Comparison of ENCODE assay signal across 8 cellular contexts in the genomic region with DNA sequence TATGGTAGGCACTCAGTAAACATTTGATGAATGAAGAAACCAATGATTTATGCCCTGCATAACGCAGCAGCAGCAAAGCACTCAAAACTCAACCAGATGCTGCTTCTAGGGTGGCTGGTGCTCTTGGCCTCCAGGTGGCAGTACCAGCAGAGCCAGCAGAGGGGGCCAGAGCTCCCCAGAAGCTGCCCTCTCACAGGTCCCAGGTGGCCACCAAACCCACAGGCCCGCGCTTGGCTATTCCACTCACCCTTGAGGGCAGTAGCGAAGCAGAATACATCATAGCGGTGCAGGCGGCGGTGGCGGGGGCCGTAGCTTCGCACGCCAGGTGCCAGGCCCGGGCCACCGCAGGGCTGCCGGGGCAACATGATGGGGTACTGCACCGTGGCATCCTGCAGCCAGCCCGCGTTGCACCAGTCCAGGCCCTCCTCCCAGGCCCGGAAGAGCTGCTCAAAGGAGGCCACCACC. TPM values are rescaled to one million over a fixed set of nuclear protein-coding genes. Genes with fewer than 3 reads are reported as not detected.
DNase-seq lines count a peak whose midpoint lies in the region; ATAC-seq and TF ChIP-seq lines count a peak whose summit lies in the region.

No MANE protein-coding gene starts in this region.

- DNase-seq in NCI-H2081 (lab: John Stamatoyannopoulos, UW): peak; percentile 21 to 48
- no peak for DNase-seq in NCI-H2081 treated with DMSO at 0.1 percent for 48 hours (lab: John Stamatoyannopoulos, UW)
- peak; percentile 85 for DNase-seq in HEK293T (ENCODE audit: extremely low spot score)
- DNase-seq in NT2/D1 (ENCODE audit: low read depth, low spot score): peak; percentile 49
- peak; percentile 53 for DNase-seq in activated naive CD4-positive, alpha-beta T cell treated with anti-CD3 and anti-CD28 coated beads for 36 hours
- DNase-seq in right atrium auricular region (ENCODE audit: low spot score): no peak
- no peak for DNase-seq in sigmoid colon

- TF ChIP-seq CTCF in right atrium auricular region (IDR thresholded peaks at IDR 0.05) (peak; percentile 25 to 72), sigmoid colon (IDR thresholded peaks at IDR 0.05) (peak in 1 of 4 experiments; percentile 45)

- H3K27ac ChIP-seq in right atrium auricular region (no peak overlapping the region), sigmoid colon (no peak overlapping the region)

- H3K4me3 ChIP-seq in NT2/D1 (ENCODE audit: insufficient read length, low read depth) (no peak overlapping the region), right atrium auricular region (no peak overlapping the region), sigmoid colon (no peak overlapping the region)

- H3K4me1 ChIP-seq in NT2/D1 (ENCODE audit: insufficient read depth, insufficient read length) (peaks cover 8% of the 10 kb centered on the region), right atrium auricular region (no peaks in the 10 kb centered on the region), sigmoid colon (no peaks in the 10 kb centered on the region)

- H3K9ac ChIP-seq in NT2/D1 (ENCODE audit: insufficient read length, low read depth): no peak overlapping the region

- peaks cover 33% of the 10 kb centered on the region for H3K36me3 Mint-ChIP-seq in activated naive CD4-positive, alpha-beta T cell treated with anti-CD3 and anti-CD28 coated beads for 36 hours (ENCODE audit: low read depth)
- H3K36me3 Mint-ChIP-seq in stimulated activated memory B cell treated with anti-CD40 and anti-IgM and Interleukin-4, amounts not matched to agents 10 μg/mL and 1 μg/mL and 100 μg/mL, for 72 hours: no peaks in the 10 kb centered on the region

- no peak overlapping the region for H3K27ac Mint-ChIP-seq in activated naive CD4-positive, alpha-beta T cell treated with anti-CD3 and anti-CD28 coated beads for 36 hours
- no peak overlapping the region for H3K27ac Mint-ChIP-seq in stimulated activated memory B cell treated with anti-CD40 and anti-IgM and Interleukin-4, amounts not matched to agents 10 μg/mL and 1 μg/mL and 100 μg/mL, for 72 hours

- peak; percentile 10 for ATAC-seq in stimulated activated memory B cell treated with anti-CD40 and anti-IgM and Interleukin-4, amounts not matched to agents 10 μg/mL and 1 μg/mL and 100 μg/mL, for 72 hours

- H3K27me3 ChIP-seq in NT2/D1 (ENCODE audit: insufficient read depth, insufficient read length) (no peaks in the 10 kb centered on the region), right atrium auricular region (no peaks in the 10 kb centered on the region), sigmoid colon (no peaks in the 10 kb centered on the region)

- H3K27me3 Mint-ChIP-seq in activated naive CD4-positive, alpha-beta T cell treated with anti-CD3 and anti-CD28 coated beads for 36 hours (ENCODE audit: low read depth): no peaks in the 10 kb centered on the region
- peaks cover 1% of the 10 kb centered on the region for H3K27me3 Mint-ChIP-seq in stimulated activated memory B cell treated with anti-CD40 and anti-IgM and Interleukin-4, amounts not matched to agents 10 μg/mL and 1 μg/mL and 100 μg/mL, for 72 hours

- no peak for TF ChIP-seq POLR2A in sigmoid colon (IDR thresholded peaks at IDR 0.05)

- no peaks in the 10 kb centered on the region for H3K9me3 ChIP-seq in NT2/D1 (ENCODE audit: insufficient read depth, low read length)
- H3K9me3 ChIP-seq in right atrium auricular region: no peaks in the 10 kb centered on the region
- H3K9me3 ChIP-seq in sigmoid colon: no peaks in the 10 kb centered on the region

- H3K9me3 Mint-ChIP-seq in activated naive CD4-positive, alpha-beta T cell treated with anti-CD3 and anti-CD28 coated beads for 36 hours: no peaks in the 10 kb centered on the region
- no peaks in the 10 kb centered on the region for H3K9me3 Mint-ChIP-seq in stimulated activated memory B cell treated with anti-CD40 and anti-IgM and Interleukin-4, amounts not matched to agents 10 μg/mL and 1 μg/mL and 100 μg/mL, for 72 hours

- H3K36me3 ChIP-seq in NT2/D1 (ENCODE audit: insufficient read depth, insufficient read length, low read length) (peaks cover 9% of the 10 kb centered on the region), right atrium auricular region (no peaks in the 10 kb centered on the region), sigmoid colon (no peaks in the 10 kb centered on the region)

- 78% methylated on average over 18 of the region's 18 CpGs for WGBS in sigmoid colon, 2 donors

- H3K4me1 Mint-ChIP-seq in activated naive CD4-positive, alpha-beta T cell treated with anti-CD3 and anti-CD28 coated beads for 36 hours (ENCODE audit: low read depth): no peaks in the 10 kb centered on the region
- no peaks in the 10 kb centered on the region for H3K4me1 Mint-ChIP-seq in stimulated activated memory B cell treated with anti-CD40 and anti-IgM and Interleukin-4, amounts not matched to agents 10 μg/mL and 1 μg/mL and 100 μg/mL, for 72 hours

- POLR2A ChIA-PET in HEK293T (lab: Yijun Ruan, JAX): interaction anchor here (1.1 kb wide), 1 partner anchor 33 kb away, joined by 4 read pairs; no protein-coding TSS in a partner anchor

- CTCF ChIA-PET in HEK293T (lab: Yijun Ruan, JAX): interaction anchor here (0.8 to 2.4 kb wide), 13 partner anchors 8 to 179 kb away, joined by 3 to 9 read pairs (median 6); a partner anchor contains a TSS
- CTCF ChIA-PET in activated naive CD4-positive, alpha-beta T cell treated with anti-CD3 and anti-CD28 coated beads for 36 hours (lab: Charles Lee): interaction anchor here (0.5 to 1.7 kb wide), 12 partner anchors 9 to 293 kb away, joined by 3 to 7 read pairs (median 4); no protein-coding TSS in a partner anchor

- TF ChIP-seq EP300 in sigmoid colon (IDR thresholded peaks at IDR 0.05): no peak

- intact Hi-C loops in activated naive CD4-positive, alpha-beta T cell treated with anti-CD3 and anti-CD28 coated beads for 36 hours (cut with micrococcal nuclease): no loop called here
- intact Hi-C loops in sigmoid colon (cut with DNase I): no loop called here

- H3K4me3 Mint-ChIP-seq in activated naive CD4-positive, alpha-beta T cell treated with anti-CD3 and anti-CD28 coated beads for 36 hours: no peak overlapping the region
- no peak overlapping the region for H3K4me3 Mint-ChIP-seq in stimulated activated memory B cell treated with anti-CD40 and anti-IgM and Interleukin-4, amounts not matched to agents 10 μg/mL and 1 μg/mL and 100 μg/mL, for 72 hours

TF ChIP-seq in HEK293T, 16 proteins besides CTCF, POLR2A, EP300 and RAD21:
- TF ChIP-seq ARNT (IDR thresholded peaks at IDR 0.05) (no peak), CTBP1 (IDR thresholded peaks at IDR 0.05; ENCODE audit: borderline replicate concordance) (no peak), HDGF (IDR thresholded peaks at IDR 0.05; ENCODE audit: borderline replicate concordance) (no peak), ELF4 (IDR thresholded peaks at IDR 0.05) (no peak)

RNA-seq across cellular contexts. Expression of a gene that starts 16.6 kb away (rescaled TPM):
- total RNA-seq in activated naive CD4-positive, alpha-beta T cell treated with anti-CD3 and anti-CD28 coated beads for 36 hours: 100 to 1,000 TPM; 103 to 105 TPM
- 1 to 10 TPM; 3.2 to 3.6 TPM for total RNA-seq in right atrium auricular region
- 10 to 100 TPM in 1 of 4 donors, 1 to 10 TPM in 3; 1.6 to 14.5 (median 4.2) TPM for total RNA-seq in sigmoid colon
- 10 to 100 TPM in 1 of 3 donors, under 1 TPM in 1, not detected in 1; 0.60 to 20.9 TPM for polyA plus RNA-seq in sigmoid colon

RNA-seq across cellular contexts. Expression of a gene that starts 34.4 kb away (rescaled TPM):
- 10 to 100 TPM; 28.2 to 31.6 TPM for total RNA-seq in activated naive CD4-positive, alpha-beta T cell treated with anti-CD3 and anti-CD28 coated beads for 36 hours
- total RNA-seq in right atrium auricular region (100 to 1,000 TPM; 341 to 552 TPM), sigmoid colon (100 to 1,000 TPM; 127 to 186 (median 174) TPM)
- polyA plus RNA-seq in sigmoid colon: 100 to 1,000 TPM in 1 of 3 donors, 10 to 100 TPM in 2; 15.3 to 107 (median 16.8) TPM

Comparison
In these comparisons a context has a peak if more than half of its experiments do, and no peak if none do; other contexts are left out.
1. DNase-seq: peak in NCI-H2081 (2 of 2), HEK293T (single experiment), NT2/D1 (single experiment) and activated naive CD4-positive, alpha-beta T cell treated with anti-CD3 and anti-CD28 coated beads for 36 hours (single experiment); none in NCI-H2081 treated with DMSO at 0.1 percent for 48 hours (single experiment), right atrium auricular region (single experiment) and sigmoid colon (single experiment).
2. RNA of a gene that starts 16.6 kb away (total RNA-seq): 103 to 105 TPM in activated naive CD4-positive, alpha-beta T cell treated with anti-CD3 and anti-CD28 coated beads for 36 hours; 1.6 to 14.5 TPM in sigmoid colon and 3.2 to 3.6 TPM in right atrium auricular region; every median in the first group is over 4 times any median in the second.